ENCODE assay signal across 21 cellular contexts in genomic region chr13:87736849-87737400, GRCh38.
"Had no signal": no experiment of that assay in that cellular context is flagged by ENCODE, and none has a peak within 500 bp of the region (broad histone marks: within the 10 kb centered on the region; RNA-seq: fewer than 3 reads in every experiment).

No MANE protein-coding gene starts in this region.

- H3K9me3 ChIP-seq: breast epithelium had no signal

- H3K4me1 ChIP-seq: breast epithelium had no signal

- H3K36me3 ChIP-seq: breast epithelium had no signal

- H3K27ac ChIP-seq: breast epithelium had no signal

- ATAC-seq: activated CD8-positive, alpha-beta T cell treated with anti-CD3 and anti-CD28 coated beads, Interleukin-2, amount 10 ng/mL, durations not matched to agents 7 days and 5 days; T-helper 17 cell; WTC11 had no signal

- H3K27me3 ChIP-seq: breast epithelium had no signal

- H3K4me3 ChIP-seq: breast epithelium had no signal

- DNase-seq: activated CD4-positive, alpha-beta T cell treated with anti-CD3 and anti-CD28 coated beads for 48 hours; activated CD4-positive, alpha-beta T cell treated with anti-CD3 and anti-CD28 coated beads, Interleukin-2, amount 50 U/mL, for 4 hours; activated CD4-positive, CD25-positive, alpha-beta regulatory T cell treated with anti-CD3 and anti-CD28 coated beads, Interleukin-2, amount 50 U/mL, for 72 hours; activated CD8-positive, alpha-beta memory T cell treated with anti-CD3 and anti-CD28 coated beads, Interleukin-2, amount 50 U/mL, for 48 hours; activated CD8-positive, alpha-beta T cell treated with anti-CD3 and anti-CD28 coated beads, Interleukin-2, amount 10 ng/mL, durations not matched to agents 7 days and 5 days; activated T-cell treated with anti-CD3 and anti-CD28 coated beads, Interleukin-2, amount 50 U/mL, for 1 hour; aorta; central memory CD4-positive, alpha-beta T cell; NCI-H1048; NCI-H1417; NCI-H1930; NCI-H2107; NCI-H2171 treated with DMSO at 0.1 percent for 48 hours; NCI-H226; NCI-H526; NK-92 treated with Interleukin-12 subunit alpha and Interleukin-12 subunit beta, amount 100 ng/mL, for 24 hours; SIG-M5; T-helper 17 cell; T-helper 9 cell had no signal
